11 cellular contexts compared by ENCODE assay signal in the genomic region with DNA sequence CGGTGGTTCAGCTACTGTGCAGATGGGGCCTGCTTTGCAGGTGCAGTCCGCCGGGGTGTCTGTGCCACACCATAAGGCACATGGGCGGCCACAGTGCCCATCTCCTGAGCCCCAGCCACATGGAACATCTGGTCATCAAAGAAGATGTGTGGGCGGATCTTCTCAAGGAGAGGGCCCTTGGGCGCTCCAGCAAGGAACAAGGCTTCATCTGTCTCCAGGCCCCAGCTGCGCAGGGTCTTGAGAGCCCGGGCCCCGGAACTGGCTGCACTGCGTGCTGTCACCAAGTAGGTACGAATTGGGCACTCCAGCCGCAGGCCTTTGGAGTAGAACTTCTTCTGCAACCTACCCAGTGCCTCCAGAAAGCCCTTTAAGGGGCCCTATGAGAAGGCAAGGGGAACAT. TPM values are rescaled to one million over a fixed set of nuclear protein-coding genes. Genes with fewer than 3 reads are reported as not detected.
"Had no signal": no experiment of that assay in that cellular context is flagged by ENCODE, and none has a peak within 500 bp of the region (broad histone marks: within the 10 kb centered on the region; RNA-seq: fewer than 3 reads in every experiment).

No MANE protein-coding gene starts in this region.

- H3K4me3 ChIP-seq: GM23248, GM23338, HAP-1 had no signal

- DNase-seq: GM23248, GOT3, H7, H9, HCEC 1CT, HFFc6 had no signal

- H3K4me2 ChIP-seq: GM23338 had no signal

- H3K36me3 ChIP-seq: HAP-1 had no signal

- H2AFZ ChIP-seq: GM23248, GM23338 had no signal

- ATAC-seq: GM23338, HCT116 had no signal

- H3K9me3 Mint-ChIP-seq: GM23338, H9, HFFc6 had no signal

- H3K9ac ChIP-seq: GM23248 had no signal

- H3K9me3 ChIP-seq: HAP-1 had no signal

- H3K4me3 Mint-ChIP-seq: GM23338, H9, HFFc6 had no signal

- H3K27ac ChIP-seq: GM23248 had no signal

- H3K27ac Mint-ChIP-seq: GM23338, H9, HFFc6 had no signal

RNA-seq across cellular contexts. Expression of a gene that starts 12.8 kb away (rescaled TPM):
- total RNA-seq: GM23248, GM23338, H1, H7, H9, HFFc6 had no signal
- polyA plus RNA-seq: GM23248, GM23338, H1 had no signal

RNA-seq across cellular contexts. Expression of a gene that starts 19.7 kb away (rescaled TPM):
- total RNA-seq: GM23248, H4, HFFc6 had no signal
- polyA plus RNA-seq: GM23248 had no signal

RNA-seq across cellular contexts. Expression of a gene that starts 32.1 kb away (rescaled TPM):
- total RNA-seq: GM23248, H7, HFFc6 had no signal
- polyA plus RNA-seq: GM23248 had no signal
